2 cellular contexts compared by ENCODE assay signal in genomic region chr14:77498984-77499527, GRCh38.
TF ChIP-seq lines count a peak whose summit lies in the region.

No MANE protein-coding gene starts in this region.

TF ChIP-seq in IMR-90, 13 proteins besides CTCF, POLR2A, EP300 and RAD21:
- TF ChIP-seq CHD1 (IDR thresholded peaks at IDR 0.05; ENCODE audit: low read depth, low read length) (no peak), USF2 (IDR thresholded peaks at IDR 0.05; ENCODE audit: low read depth, low read length) (no peak), NFE2L2 (IDR thresholded peaks at IDR 0.05; ENCODE audit: low read depth, low read length) (no peak), MXI1 (IDR thresholded peaks at IDR 0.05; ENCODE audit: borderline replicate concordance, low read depth, low read length) (no peak), BHLHE40 (IDR thresholded peaks at IDR 0.05; ENCODE audit: low read depth, low read length) (no peak), MAZ (IDR thresholded peaks at IDR 0.05; ENCODE audit: borderline replicate concordance, low read depth, low read length) (no peak), FOS (IDR thresholded peaks at IDR 0.05; ENCODE audit: low read depth, low read length) (no peak), RCOR1 (IDR thresholded peaks at IDR 0.05; ENCODE audit: insufficient replicate concordance, low read length) (no peak), ELK1 (IDR thresholded peaks at IDR 0.05; ENCODE audit: borderline replicate concordance, low read depth, low read length) (no peak), SMC3 (IDR thresholded peaks at IDR 0.05; ENCODE audit: low read depth, low read length) (no peak), MAFK (IDR thresholded peaks at IDR 0.05; ENCODE audit: low read depth, low read length) (no peak), RFX5 (IDR thresholded peaks at IDR 0.05; ENCODE audit: low read depth, low read length) (no peak), CEBPB (IDR thresholded peaks at IDR 0.05; ENCODE audit: low read depth, low read length) (no peak)

TF ChIP-seq in GM12878, 131 proteins besides CTCF, POLR2A, EP300 and RAD21:
- TF ChIP-seq TCF7 (IDR thresholded peaks at IDR 0.05; ENCODE audit: borderline replicate concordance) (no peak), IKZF1 (conservative IDR thresholded peaks at IDR 0.05) (peak; percentile 58; the same call in 1 of the 2 replicates), NR2F1 (conservative IDR thresholded peaks at IDR 0.05) (peak; percentile 64; the same call in 1 of the 2 replicates)
